In the genomic region with DNA sequence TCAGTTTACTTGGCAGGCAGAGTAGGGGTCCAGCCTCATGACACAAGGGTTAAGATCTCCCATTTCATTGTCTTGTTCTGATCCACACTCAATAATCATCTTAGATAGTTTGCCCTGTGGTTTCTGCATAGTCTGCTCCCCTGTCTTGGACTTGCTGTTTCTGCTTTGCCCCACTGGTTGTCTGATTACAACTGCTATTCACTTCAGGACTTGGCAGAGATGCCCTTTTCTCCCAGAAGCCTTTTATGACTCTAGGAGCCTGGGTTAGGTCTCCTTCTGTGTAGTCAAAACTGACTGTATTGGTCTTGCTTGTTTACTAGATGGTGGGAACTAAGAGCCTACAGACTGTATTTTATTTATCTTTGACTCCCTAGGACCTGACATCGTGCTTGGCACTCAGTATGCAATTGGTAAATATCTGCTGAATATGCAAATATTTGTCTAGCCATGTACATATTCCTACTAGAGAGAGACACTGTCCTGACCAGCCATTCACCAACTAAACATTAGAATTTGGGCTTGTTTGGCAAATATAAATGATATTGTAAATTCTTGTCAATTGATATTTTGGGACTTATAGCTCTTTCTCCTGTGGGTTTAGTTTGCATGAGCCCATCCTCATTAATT, we compare ENCODE assay signal across 23 cellular contexts.
DNase-seq lines count a peak whose midpoint lies in the region; ATAC-seq and TF ChIP-seq lines count a peak whose summit lies in the region.
"Had no signal": no experiment of that assay in that cellular context is flagged by ENCODE, and none has a peak within 500 bp of the region (broad histone marks: within the 10 kb centered on the region; RNA-seq: fewer than 3 reads in every experiment).

No MANE protein-coding gene starts in this region.

- TF ChIP-seq CTCF in right atrium auricular region (IDR thresholded peaks at IDR 0.05) (no peak), Caco-2 (IDR thresholded peaks at IDR 0.05; ENCODE audit: insufficient read depth in 1 of 2, low read depth in 1 of 2, low read length in 1 of 2, severe bottlenecking in 1 of 2, unreplicated experiment in 1 of 2) (no peak)

- DNase-seq in left ventricle myocardium superior (no peak), right atrium auricular region (ENCODE audit: low spot score) (no peak), NCI-H446 treated with DMSO at 0.1 percent for 48 hours (lab: John Stamatoyannopoulos, UW) (peak; percentile 52), inferior parietal cortex (ENCODE audit: extremely low spot score) (peak; percentile 5), superior temporal gyrus (ENCODE audit: extremely low spot score) (peak; percentile 24), left lobe of liver (ENCODE audit: low spot score) (no peak), Caco-2 (no peak)
- DNase-seq: CD4-positive, alpha-beta T cell; GF-D8; H9; Karpas-422; NCI-H1092 treated with DMSO at 0.1 percent for 48 hours; NCI-H1436; NCI-H187; NCI-H2107; NCI-H524 treated with DMSO at 0.1 percent for 48 hours; NCI-H82; SHP77; T-cell had no signal

- POLR2A ChIA-PET in Caco-2 (lab: Charles Lee), result no interaction called here

- no peaks in the 10 kb centered on the region for H3K36me3 Mint-ChIP-seq in Caco-2 (ENCODE audit: insufficient read depth, unreplicated experiment)
- H3K36me3 Mint-ChIP-seq: T-cell had no signal

- peaks cover 13% of the 10 kb centered on the region for H3K27me3 Mint-ChIP-seq in Caco-2 (ENCODE audit: insufficient read depth, unreplicated experiment)

- CTCF ChIA-PET in Caco-2 (lab: Charles Lee), result no interaction called here

- no peak overlapping the region for H3K27ac ChIP-seq in right atrium auricular region
- H3K27ac ChIP-seq: BLaER1 treated with 17β-estradiol and CSF1 and Interleukin-3, amounts not matched to agents 10 nM and 100 nM; RWPE1 had no signal

- no peak overlapping the region for H3K4me3 Mint-ChIP-seq in Caco-2 (ENCODE audit: unreplicated experiment)
- H3K4me3 Mint-ChIP-seq: CD4-positive, alpha-beta T cell; H9; T-cell had no signal

- H3K36me3 ChIP-seq in right atrium auricular region (no peaks in the 10 kb centered on the region), Caco-2 (ENCODE audit: control insufficient read depth, insufficient read depth, low read length) (no peaks in the 10 kb centered on the region)
- H3K36me3 ChIP-seq: BLaER1 treated with 17β-estradiol and CSF1 and Interleukin-3, amounts not matched to agents 10 nM and 100 nM had no signal

- H3K9me3 Mint-ChIP-seq in Caco-2 (ENCODE audit: unreplicated experiment), result no peaks in the 10 kb centered on the region
- H3K9me3 Mint-ChIP-seq: CD4-positive, alpha-beta T cell; H9; T-cell had no signal

- intact Hi-C loops in left ventricle myocardium superior (cut with micrococcal nuclease) (no loop called here), Caco-2 (cut with micrococcal nuclease; ENCODE audit: unreplicated experiment) (no loop called here)

- H3K4me1 Mint-ChIP-seq in Caco-2 (ENCODE audit: low read depth, unreplicated experiment), result peaks cover 7% of the 10 kb centered on the region
- H3K4me1 Mint-ChIP-seq: T-cell had no signal

- H3K27ac Mint-ChIP-seq in Caco-2 (ENCODE audit: unreplicated experiment), result no peak overlapping the region
- H3K27ac Mint-ChIP-seq: CD4-positive, alpha-beta T cell; H9; T-cell had no signal

- no peaks in the 10 kb centered on the region for H3K9me3 ChIP-seq in right atrium auricular region
- H3K9me3 ChIP-seq in Caco-2, result no peaks in the 10 kb centered on the region
- H3K9me3 ChIP-seq: BLaER1 treated with 17β-estradiol and CSF1 and Interleukin-3, amounts not matched to agents 10 nM and 100 nM had no signal

- ATAC-seq in left ventricle myocardium superior (peak; percentile 33), left lobe of liver (no peak), HG03175 (IDR thresholded peaks at IDR 0.05; ENCODE audit: unreplicated experiment) (no peak)
- ATAC-seq: Panc1, T-cell had no signal

- H3K27me3 ChIP-seq in right atrium auricular region, result no peaks in the 10 kb centered on the region
- H3K27me3 ChIP-seq in Caco-2 (replicated peaks; ENCODE audit: control insufficient read depth, insufficient read depth, low read length), result no peaks in the 10 kb centered on the region
- H3K27me3 ChIP-seq: BLaER1 treated with 17β-estradiol and CSF1 and Interleukin-3, amounts not matched to agents 10 nM and 100 nM had no signal

- H3K4me1 ChIP-seq in right atrium auricular region (peaks cover 0 to 9% of the 10 kb centered on the region in 2 donors), Caco-2 (peaks cover 16% of the 10 kb centered on the region)
- H3K4me1 ChIP-seq: BLaER1 treated with 17β-estradiol and CSF1 and Interleukin-3, amounts not matched to agents 10 nM and 100 nM had no signal

- BruUV-seq in Caco-2 (replicated peaks; lab: Mats Ljungman, UMichigan), result no TSS peak

- H3K4me3 ChIP-seq in right atrium auricular region, result no peak overlapping the region
- H3K4me3 ChIP-seq in Caco-2 (ENCODE audit: low read depth, low read length), result no peak overlapping the region
- H3K4me3 ChIP-seq: BLaER1 treated with 17β-estradiol and CSF1 and Interleukin-3, amounts not matched to agents 10 nM and 100 nM had no signal

Comparison
In these comparisons a context has a peak if more than half of its experiments do, and no peak if none do; other contexts are left out.
1. DNase-seq: peak in NCI-H446 treated with DMSO at 0.1 percent for 48 hours (single experiment), inferior parietal cortex (single experiment) and superior temporal gyrus (single experiment); none in left ventricle myocardium superior (single experiment), right atrium auricular region (single experiment), left lobe of liver (single experiment) and Caco-2 (0 of 2).